ENCODE assay signal across 1 cellular context in genomic region chr15:90126457-90127435, GRCh38.
TF ChIP-seq lines count a peak whose summit lies in the region.

No MANE protein-coding gene starts in this region.

TF ChIP-seq in HepG2, 621 proteins besides CTCF, POLR2A, EP300 and RAD21 (continued from another document and continues in another):
- TF ChIP-seq ZNF781 (CRISPR knock-in tag; IDR thresholded peaks at IDR 0.05; ENCODE audit: borderline replicate concordance, not compliant biosample characterization) (no peak), ATF2 (CRISPR knock-in tag; IDR thresholded peaks at IDR 0.05) (no peak), NFE2L1 (CRISPR knock-in tag; IDR thresholded peaks at IDR 0.05; ENCODE audit: borderline replicate concordance) (no peak), NR2F1 (CRISPR knock-in tag; IDR thresholded peaks at IDR 0.05) (peak in 1 of 2 experiments; percentile 17; a peak in 1 of 4 replicates), HNRNPL (IDR thresholded peaks at IDR 0.05; ENCODE audit: low read depth, low read length) (no peak), POLR2AphosphoS5 (IDR thresholded peaks at IDR 0.05; ENCODE audit: low read depth, low read length) (no peak), HIC2 (CRISPR knock-in tag; IDR thresholded peaks at IDR 0.05; ENCODE audit: low read depth) (peak; percentile 60; the same call in 1 of the 2 replicates), MLXIP (CRISPR knock-in tag; IDR thresholded peaks at IDR 0.05; ENCODE audit: borderline replicate concordance) (peak; percentile 75; the same call in 1 of the 2 replicates), ZNF292 (CRISPR knock-in tag; IDR thresholded peaks at IDR 0.05; ENCODE audit: borderline replicate concordance, low read depth) (peak; percentile 44; the same call in 1 of the 2 replicates), FOXC1 (CRISPR knock-in tag; IDR thresholded peaks at IDR 0.05; ENCODE audit: borderline replicate concordance) (no peak), MEIS2 (CRISPR knock-in tag; IDR thresholded peaks at IDR 0.05) (0 out of 2 replicates have a peak, but pooled peaks have one; percentile 63), RXRB (CRISPR knock-in tag; IDR thresholded peaks at IDR 0.05; ENCODE audit: borderline replicate concordance) (peak; percentile 93), HDAC2 (CRISPR knock-in tag; IDR thresholded peaks at IDR 0.05) (peak; percentile 82; the same call in 1 of the 2 replicates), ZNF143 (CRISPR knock-in tag; IDR thresholded peaks at IDR 0.05) (peak; percentile 76), IRF9 (CRISPR knock-in tag; IDR thresholded peaks at IDR 0.05; ENCODE audit: borderline replicate concordance) (no peak), STAT6 (CRISPR knock-in tag; IDR thresholded peaks at IDR 0.05; ENCODE audit: borderline replicate concordance) (peak; percentile 67; the same call in 1 of the 2 replicates), ZNF850 (CRISPR knock-in tag; conservative IDR thresholded peaks at IDR 0.05) (no peak), ZNF296 (CRISPR knock-in tag; conservative IDR thresholded peaks at IDR 0.05) (peak; percentile 92), HES4 (CRISPR knock-in tag; IDR thresholded peaks at IDR 0.05; ENCODE audit: borderline replicate concordance) (no peak), ZBTB26 (CRISPR knock-in tag; IDR thresholded peaks at IDR 0.05; ENCODE audit: borderline replicate concordance) (no peak), SOX13 (IDR thresholded peaks at IDR 0.05) (no peak), SOX13 (CRISPR knock-in tag; conservative IDR thresholded peaks at IDR 0.05 in 1 of 2, IDR thresholded peaks at IDR 0.05 in 1 of 2) (peak in 1 of 2 experiments; percentile 71; a peak in 1 of 4 replicates), ZNF564 (CRISPR knock-in tag; IDR thresholded peaks at IDR 0.05) (peak; percentile 54; the same call in 1 of the 2 replicates), ETV5 (CRISPR knock-in tag; IDR thresholded peaks at IDR 0.05; ENCODE audit: borderline replicate concordance) (peak; percentile 62; the same call in 1 of the 2 replicates), ZNF335 (CRISPR knock-in tag; IDR thresholded peaks at IDR 0.05) (0 out of 2 replicates have a peak, but pooled peaks have one; percentile 45), TFDP2 (CRISPR knock-in tag; IDR thresholded peaks at IDR 0.05) (0 out of 2 replicates have a peak, but pooled peaks have one; percentile 21), ZNF326 (CRISPR knock-in tag; IDR thresholded peaks at IDR 0.05; ENCODE audit: borderline replicate concordance) (no peak), GABPA (IDR thresholded peaks at IDR 0.05; ENCODE audit: low read depth, low read length) (no peak), GABPA (CRISPR knock-in tag; IDR thresholded peaks at IDR 0.05; ENCODE audit: low read depth) (0 out of 2 replicates have a peak, but pooled peaks have one; percentile 34), ZBTB33 (CRISPR knock-in tag; IDR thresholded peaks at IDR 0.05) (peak; percentile 26; the same call in 1 of the 2 replicates), SMC3 (IDR thresholded peaks at IDR 0.05; ENCODE audit: low read length) (no peak), NR2F2 (IDR thresholded peaks at IDR 0.05; ENCODE audit: borderline replicate concordance, low read depth) (no peak), SAP130 (CRISPR knock-in tag; IDR thresholded peaks at IDR 0.05; ENCODE audit: low read depth) (peak; percentile 74), ZBTB2 (CRISPR knock-in tag; IDR thresholded peaks at IDR 0.05; ENCODE audit: low read depth) (no peak), ELK4 (CRISPR knock-in tag; IDR thresholded peaks at IDR 0.05; ENCODE audit: borderline replicate concordance) (no peak), ZNF101 (CRISPR knock-in tag; IDR thresholded peaks at IDR 0.05; ENCODE audit: borderline replicate concordance, low read depth) (no peak), ZNF275 (CRISPR knock-in tag; IDR thresholded peaks at IDR 0.05; ENCODE audit: borderline replicate concordance) (no peak), CCAR2 (optimal IDR thresholded peaks at IDR 0.05; ENCODE audit: low read depth, low read length) (no peak), ZNF83 (CRISPR knock-in tag; IDR thresholded peaks at IDR 0.05; ENCODE audit: borderline replicate concordance) (no peak)
